Comparison of ENCODE assay signal across 1 cellular context in the genomic region with DNA sequence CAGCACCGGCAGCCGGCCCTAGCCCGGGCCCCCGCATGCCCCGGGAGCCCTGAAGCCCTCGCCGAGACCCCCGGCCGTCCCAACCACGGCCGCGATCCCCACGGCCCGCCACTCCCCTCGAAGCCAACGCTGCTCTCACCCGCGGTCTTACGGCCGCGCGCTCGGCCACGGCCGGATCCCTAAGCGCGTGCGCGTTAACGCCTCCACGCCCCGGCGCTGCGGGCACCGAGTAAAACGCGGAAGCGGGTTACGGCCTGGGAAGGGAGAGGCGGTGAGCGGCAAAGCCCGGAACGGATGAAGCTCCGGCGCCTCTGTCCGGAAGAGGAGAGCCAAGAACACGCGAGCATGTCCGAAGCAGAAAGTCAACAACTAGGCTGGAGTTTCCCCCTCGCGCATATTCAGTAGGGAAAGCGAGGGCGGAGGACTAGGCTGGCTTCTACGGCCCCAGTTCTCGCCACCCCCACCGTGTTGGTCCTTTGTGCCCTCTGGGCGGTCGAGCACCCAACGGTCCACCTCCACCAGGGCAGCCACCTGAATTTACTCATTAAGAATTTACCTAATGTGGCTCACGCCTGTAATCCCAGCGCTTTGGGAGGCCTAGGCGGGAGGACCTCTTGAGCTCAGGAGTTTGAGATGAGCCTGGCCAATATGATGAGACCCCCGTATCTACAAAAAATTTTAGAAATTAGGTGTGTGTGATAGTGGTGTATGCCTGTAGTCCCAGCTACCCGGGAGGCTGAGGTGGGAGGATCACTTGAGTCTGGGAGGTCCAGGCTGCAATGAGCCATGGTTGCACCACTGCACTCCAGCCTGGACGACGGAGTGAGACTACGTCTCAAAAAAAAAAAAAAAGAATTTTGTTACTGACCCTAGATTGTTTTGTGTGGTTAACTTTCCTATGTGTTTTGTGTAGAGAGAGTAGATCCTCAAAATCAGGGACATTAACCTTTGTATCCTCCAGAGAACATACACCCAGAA.
TF ChIP-seq lines count a peak whose summit lies in the region.

A gene (minus strand): TSS at position 169 of the 978 bp plus-strand sequence. CDS start 1,177 bp downstream, outside the sequence.

TF ChIP-seq in HepG2, 621 proteins besides CTCF, POLR2A, EP300 and RAD21 (continued from another document and continues in another):
- TF ChIP-seq, protein P1, sequence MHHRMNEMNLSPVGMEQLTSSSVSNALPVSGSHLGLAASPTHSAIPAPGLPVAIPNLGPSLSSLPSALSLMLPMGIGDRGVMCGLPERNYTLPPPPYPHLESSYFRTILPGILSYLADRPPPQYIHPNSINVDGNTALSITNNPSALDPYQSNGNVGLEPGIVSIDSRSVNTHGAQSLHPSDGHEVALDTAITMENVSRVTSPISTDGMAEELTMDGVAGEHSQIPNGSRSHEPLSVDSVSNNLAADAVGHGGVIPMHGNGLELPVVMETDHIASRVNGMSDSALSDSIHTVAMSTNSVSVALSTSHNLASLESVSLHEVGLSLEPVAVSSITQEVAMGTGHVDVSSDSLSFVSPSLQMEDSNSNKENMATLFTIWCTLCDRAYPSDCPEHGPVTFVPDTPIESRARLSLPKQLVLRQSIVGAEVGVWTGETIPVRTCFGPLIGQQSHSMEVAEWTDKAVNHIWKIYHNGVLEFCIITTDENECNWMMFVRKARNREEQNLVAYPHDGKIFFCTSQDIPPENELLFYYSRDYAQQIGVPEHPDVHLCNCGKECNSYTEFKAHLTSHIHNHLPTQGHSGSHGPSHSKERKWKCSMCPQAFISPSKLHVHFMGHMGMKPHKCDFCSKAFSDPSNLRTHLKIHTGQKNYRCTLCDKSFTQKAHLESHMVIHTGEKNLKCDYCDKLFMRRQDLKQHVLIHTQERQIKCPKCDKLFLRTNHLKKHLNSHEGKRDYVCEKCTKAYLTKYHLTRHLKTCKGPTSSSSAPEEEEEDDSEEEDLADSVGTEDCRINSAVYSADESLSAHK (CRISPR knock-in tag; IDR thresholded peaks at IDR 0.05; ENCODE audit: borderline replicate concordance): peak; percentile 85; the same call in 1 of the 2 replicates
- TF ChIP-seq ZBTB21 (CRISPR knock-in tag; IDR thresholded peaks at IDR 0.05) (peak; percentile 66; the same call in 1 of the 2 replicates), ZNF629 (CRISPR knock-in tag; conservative IDR thresholded peaks at IDR 0.05) (peak; percentile 72), YY1 (IDR thresholded peaks at IDR 0.05; ENCODE audit: insufficient read depth, insufficient replicate concordance, low read depth, low read length) (peak; percentile 93), TBL1XR1 (IDR thresholded peaks at IDR 0.05; ENCODE audit: borderline replicate concordance, low read length, partially characterized antibody) (peak; percentile 91), CHD4 (IDR thresholded peaks at IDR 0.05; ENCODE audit: borderline replicate concordance, low read length) (no peak), SP1 (IDR thresholded peaks at IDR 0.05) (no peak), SP1 (CRISPR knock-in tag; IDR thresholded peaks at IDR 0.05) (peak; percentile 97), DNMT3B (CRISPR knock-in tag; conservative IDR thresholded peaks at IDR 0.05) (peak; percentile 85; the same call in 1 of the 2 replicates), RBM39 (IDR thresholded peaks at IDR 0.05; ENCODE audit: low read depth, low read length, poor library complexity, severe bottlenecking) (peak; percentile 100), AGO2 (optimal IDR thresholded peaks at IDR 0.05; ENCODE audit: low read depth, low read length) (peak; percentile 37), ZNF572 (CRISPR knock-in tag; IDR thresholded peaks at IDR 0.05) (no peak), MIER2 (CRISPR knock-in tag; IDR thresholded peaks at IDR 0.05) (peak; percentile 89), ZNF747 (CRISPR knock-in tag; IDR thresholded peaks at IDR 0.05; ENCODE audit: borderline replicate concordance) (peak; percentile 94), TP53 (CRISPR knock-in tag; conservative IDR thresholded peaks at IDR 0.05) (peak; percentile 87), TAF1 (CRISPR knock-in tag; IDR thresholded peaks at IDR 0.05) (peak; percentile 92), FOXJ3 (CRISPR knock-in tag; IDR thresholded peaks at IDR 0.05; ENCODE audit: borderline replicate concordance) (peak; percentile 66), NFIC (IDR thresholded peaks at IDR 0.05; ENCODE audit: low read length) (no peak), SMAD9 (CRISPR knock-in tag; IDR thresholded peaks at IDR 0.05) (peak; percentile 85; the same call in 1 of the 2 replicates), ZSCAN9 (CRISPR knock-in tag; IDR thresholded peaks at IDR 0.05; ENCODE audit: borderline replicate concordance) (peak; percentile 99), THAP11 (CRISPR knock-in tag; IDR thresholded peaks at IDR 0.05) (peak; percentile 94), HIVEP1 (CRISPR knock-in tag; IDR thresholded peaks at IDR 0.05) (peak; percentile 87; the same call in 1 of the 2 replicates), REPIN1 (CRISPR knock-in tag; IDR thresholded peaks at IDR 0.05; ENCODE audit: borderline replicate concordance, low read depth) (peak; percentile 100), ZNF138 (CRISPR knock-in tag; IDR thresholded peaks at IDR 0.05; ENCODE audit: low read depth) (peak; percentile 29), ZNF205 (CRISPR knock-in tag; IDR thresholded peaks at IDR 0.05) (peak; percentile 97), NCOR1 (IDR thresholded peaks at IDR 0.05; ENCODE audit: borderline replicate concordance, low read length) (no peak; the same call in 1 of the 2 replicates), ZFP41 (CRISPR knock-in tag; IDR thresholded peaks at IDR 0.05; ENCODE audit: borderline replicate concordance) (peak; percentile 93), ZNF333 (CRISPR knock-in tag; IDR thresholded peaks at IDR 0.05; ENCODE audit: borderline replicate concordance) (no peak; the same call in 1 of the 2 replicates), SRSF1 (optimal IDR thresholded peaks at IDR 0.05; ENCODE audit: low read depth, low read length) (no peak), NR2F2 (IDR thresholded peaks at IDR 0.05; ENCODE audit: borderline replicate concordance, low read depth) (peak; percentile 85; the same call in 1 of the 2 replicates), KLF6 (CRISPR knock-in tag; IDR thresholded peaks at IDR 0.05) (peak; percentile 99), ZKSCAN8 (CRISPR knock-in tag; IDR thresholded peaks at IDR 0.05; ENCODE audit: borderline replicate concordance) (peak; percentile 93), NCOA1 (CRISPR knock-in tag; IDR thresholded peaks at IDR 0.05) (peak; percentile 67; the same call in 1 of the 2 replicates), SIN3A (IDR thresholded peaks at IDR 0.05; ENCODE audit: borderline replicate concordance, low read depth, low read length) (peak; percentile 53; the same call in 1 of the 2 replicates)
- TF ChIP-seq, protein P2, sequence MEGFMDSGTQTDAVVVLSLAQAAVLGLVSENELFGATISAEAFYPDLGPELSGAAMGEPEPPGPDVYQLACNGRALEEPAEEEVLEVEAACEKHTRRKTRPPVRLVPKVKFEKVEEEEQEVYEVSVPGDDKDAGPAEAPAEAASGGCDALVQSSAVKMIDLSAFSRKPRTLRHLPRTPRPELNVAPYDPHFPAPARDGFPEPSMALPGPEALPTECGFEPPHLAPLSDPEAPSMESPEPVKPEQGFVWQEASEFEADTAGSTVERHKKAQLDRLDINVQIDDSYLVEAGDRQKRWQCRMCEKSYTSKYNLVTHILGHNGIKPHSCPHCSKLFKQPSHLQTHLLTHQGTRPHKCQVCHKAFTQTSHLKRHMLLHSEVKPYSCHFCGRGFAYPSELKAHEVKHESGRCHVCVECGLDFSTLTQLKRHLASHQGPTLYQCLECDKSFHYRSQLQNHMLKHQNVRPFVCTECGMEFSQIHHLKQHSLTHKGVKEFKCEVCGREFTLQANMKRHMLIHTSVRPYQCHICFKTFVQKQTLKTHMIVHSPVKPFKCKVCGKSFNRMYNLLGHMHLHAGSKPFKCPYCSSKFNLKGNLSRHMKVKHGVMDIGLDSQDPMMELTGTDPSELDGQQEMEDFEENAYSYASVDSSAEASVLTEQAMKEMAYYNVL (CRISPR knock-in tag; IDR thresholded peaks at IDR 0.05; ENCODE audit: borderline replicate concordance): peak; percentile 90
- TF ChIP-seq, protein P3, sequence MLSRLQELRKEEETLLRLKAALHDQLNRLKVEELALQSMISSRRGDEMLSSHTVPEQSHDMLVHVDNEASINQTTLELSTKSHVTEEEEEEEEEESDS (CRISPR knock-in tag; IDR thresholded peaks at IDR 0.05; ENCODE audit: borderline replicate concordance): peak; percentile 97; the same call in 1 of the 2 replicates
- TF ChIP-seq, protein P4, sequence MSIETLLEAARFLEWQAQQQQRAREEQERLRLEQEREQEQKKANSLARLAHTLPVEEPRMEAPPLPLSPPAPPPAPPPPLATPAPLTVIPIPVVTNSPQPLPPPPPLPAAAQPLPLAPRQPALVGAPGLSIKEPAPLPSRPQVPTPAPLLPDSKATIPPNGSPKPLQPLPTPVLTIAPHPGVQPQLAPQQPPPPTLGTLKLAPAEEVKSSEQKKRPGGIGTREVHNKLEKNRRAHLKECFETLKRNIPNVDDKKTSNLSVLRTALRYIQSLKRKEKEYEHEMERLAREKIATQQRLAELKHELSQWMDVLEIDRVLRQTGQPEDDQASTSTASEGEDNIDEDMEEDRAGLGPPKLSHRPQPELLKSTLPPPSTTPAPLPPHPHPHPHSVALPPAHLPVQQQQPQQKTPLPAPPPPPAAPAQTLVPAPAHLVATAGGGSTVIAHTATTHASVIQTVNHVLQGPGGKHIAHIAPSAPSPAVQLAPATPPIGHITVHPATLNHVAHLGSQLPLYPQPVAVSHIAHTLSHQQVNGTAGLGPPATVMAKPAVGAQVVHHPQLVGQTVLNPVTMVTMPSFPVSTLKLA (IDR thresholded peaks at IDR 0.05): peak; percentile 62; the same call in 1 of the 2 replicates
- TF ChIP-seq, protein P5, sequence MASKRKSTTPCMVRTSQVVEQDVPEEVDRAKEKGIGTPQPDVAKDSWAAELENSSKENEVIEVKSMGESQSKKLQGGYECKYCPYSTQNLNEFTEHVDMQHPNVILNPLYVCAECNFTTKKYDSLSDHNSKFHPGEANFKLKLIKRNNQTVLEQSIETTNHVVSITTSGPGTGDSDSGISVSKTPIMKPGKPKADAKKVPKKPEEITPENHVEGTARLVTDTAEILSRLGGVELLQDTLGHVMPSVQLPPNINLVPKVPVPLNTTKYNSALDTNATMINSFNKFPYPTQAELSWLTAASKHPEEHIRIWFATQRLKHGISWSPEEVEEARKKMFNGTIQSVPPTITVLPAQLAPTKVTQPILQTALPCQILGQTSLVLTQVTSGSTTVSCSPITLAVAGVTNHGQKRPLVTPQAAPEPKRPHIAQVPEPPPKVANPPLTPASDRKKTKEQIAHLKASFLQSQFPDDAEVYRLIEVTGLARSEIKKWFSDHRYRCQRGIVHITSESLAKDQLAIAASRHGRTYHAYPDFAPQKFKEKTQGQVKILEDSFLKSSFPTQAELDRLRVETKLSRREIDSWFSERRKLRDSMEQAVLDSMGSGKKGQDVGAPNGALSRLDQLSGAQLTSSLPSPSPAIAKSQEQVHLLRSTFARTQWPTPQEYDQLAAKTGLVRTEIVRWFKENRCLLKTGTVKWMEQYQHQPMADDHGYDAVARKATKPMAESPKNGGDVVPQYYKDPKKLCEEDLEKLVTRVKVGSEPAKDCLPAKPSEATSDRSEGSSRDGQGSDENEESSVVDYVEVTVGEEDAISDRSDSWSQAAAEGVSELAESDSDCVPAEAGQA (IDR thresholded peaks at IDR 0.05; ENCODE audit: low read depth): peak; percentile 89
- TF ChIP-seq, protein P5 (CRISPR knock-in tag; IDR thresholded peaks at IDR 0.05; ENCODE audit: borderline replicate concordance): 0 out of 2 replicates have a peak, but pooled peaks have one; percentile 79
